Comparison of ENCODE assay signal across 8 cellular contexts in genomic region chr11:6703247-6704063, GRCh38. TPM values are rescaled to one million over a fixed set of nuclear protein-coding genes. Genes with fewer than 3 reads are reported as not detected.
A peak's percentile ranks its signal among the peaks of the same experiment; 100 is the strongest.
DNase-seq lines count a peak whose midpoint lies in the region; ATAC-seq, FAIRE-seq and TF ChIP-seq lines count a peak whose summit lies in the region.

No MANE protein-coding gene starts in this region.

- no peak overlapping the region for H3K4me3 Mint-ChIP-seq in progenitor cell of endocrine pancreas (ENCODE audit: low read depth)

- H3K27me3 Mint-ChIP-seq in progenitor cell of endocrine pancreas, result no peaks in the 10 kb centered on the region

- no peak overlapping the region for H3K27ac ChIP-seq in C4-2B
- no peak overlapping the region for H3K27ac ChIP-seq in cardiac muscle cell

- no peak for ATAC-seq in GM18520 (IDR thresholded peaks at IDR 0.05; ENCODE audit: unreplicated experiment)

- H3K4me1 Mint-ChIP-seq in progenitor cell of endocrine pancreas (ENCODE audit: low read depth), result peaks cover 5% of the 10 kb centered on the region

- no peaks in the 10 kb centered on the region for H3K9me3 ChIP-seq in cardiac muscle cell (ENCODE audit: low read depth)

- H3K9me3 Mint-ChIP-seq in progenitor cell of endocrine pancreas (ENCODE audit: low read depth), result no peaks in the 10 kb centered on the region

- FAIRE-seq in GM19239 (lab: Jason Lieb, UNC), result peak; percentile 49

- H3K27ac Mint-ChIP-seq in progenitor cell of endocrine pancreas, result no peak overlapping the region

- no peaks in the 10 kb centered on the region for H3K36me3 ChIP-seq in cardiac muscle cell

- no peak overlapping the region for H3K4me3 ChIP-seq in cardiac muscle cell

- DNase-seq in GM19239 (ENCODE audit: insufficient read length, low spot score), result no peak
- DNase-seq in NCI-H460 (ENCODE audit: extremely low read depth, low read depth), result peak; percentile 72
- peak; percentile 22 for DNase-seq in activated naive CD4-positive, alpha-beta T cell treated with anti-CD3 and anti-CD28 coated beads, Interleukin-2, amount 50 U/mL, for 16 hours
- peak; percentile 58 to 86 for DNase-seq in cardiac muscle cell (ENCODE audit: low read depth in 1 of 2, low spot score in 1 of 2)
- no peak for DNase-seq in progenitor cell of endocrine pancreas (ENCODE audit: low spot score, unreplicated experiment)
- no peak for DNase-seq in central memory CD4-positive, alpha-beta T cell

- H3K4me1 ChIP-seq in cardiac muscle cell (ENCODE audit: low read depth), result no peaks in the 10 kb centered on the region

- no peaks in the 10 kb centered on the region for H3K36me3 Mint-ChIP-seq in progenitor cell of endocrine pancreas (ENCODE audit: insufficient read depth)

- TF ChIP-seq CTCF in C4-2B (conservative IDR thresholded peaks at IDR 0.05), result peak; percentile 87
- TF ChIP-seq CTCF in cardiac muscle cell (IDR thresholded peaks at IDR 0.05; ENCODE audit: low read depth, low read length), result peak; percentile 60
- peak; percentile 64 for TF ChIP-seq CTCF in progenitor cell of endocrine pancreas (IDR thresholded peaks at IDR 0.05; ENCODE audit: unreplicated experiment)

- H3K27me3 ChIP-seq in cardiac muscle cell, result peaks cover 4% of the 10 kb centered on the region

RNA-seq across cellular contexts. Expression of gene MRPL17, which starts 20.3 kb away (rescaled TPM):
- total RNA-seq in NCI-H460 (2014; rRNA removed; shearing (Covaris generic)), result 34.3 and 35.8 TPM in 2 replicates
- 1,075 and 1,287 TPM in 2 replicates for polyA plus RNA-seq in NCI-H460 (2014; cell fraction: nucleus; rRNA removed)
- 52.1 and 100 TPM in 2 replicates for total RNA-seq in cardiac muscle cell
- polyA plus RNA-seq in cardiac muscle cell, result 62.1 and 108 TPM in 2 replicates
- 36.5 and 41.3 TPM in 2 replicates for total RNA-seq in progenitor cell of endocrine pancreas

RNA-seq across cellular contexts. Expression of gene DCHS1, which starts 47.8 kb away (rescaled TPM):
- 0.07 and 0.14 TPM in 2 replicates for total RNA-seq in NCI-H460 (2014; rRNA removed; shearing (Covaris generic))
- 0.04 and 0.37 TPM in 2 replicates for polyA plus RNA-seq in NCI-H460 (2014; cell fraction: nucleus; rRNA removed)
- total RNA-seq in cardiac muscle cell (45.8 and 60.2 TPM in 2 replicates), progenitor cell of endocrine pancreas (54.7 and 61.4 TPM in 2 replicates)
- 16.0 and 19.8 TPM in 2 replicates for polyA plus RNA-seq in cardiac muscle cell

Comparison
In these comparisons a context has a peak if more than half of its experiments do, and no peak if none do; other contexts are left out.
1. DNase-seq: peak in NCI-H460 (single experiment), activated naive CD4-positive, alpha-beta T cell treated with anti-CD3 and anti-CD28 coated beads, Interleukin-2, amount 50 U/mL, for 16 hours (single experiment) and cardiac muscle cell (2 of 2); none in GM19239 (single experiment), progenitor cell of endocrine pancreas (single experiment) and central memory CD4-positive, alpha-beta T cell (single experiment).
2. RNA of gene DCHS1, which starts 47.8 kb away (total RNA-seq): 54.7 to 61.4 TPM in progenitor cell of endocrine pancreas and 45.8 to 60.2 TPM in cardiac muscle cell; 0.07 to 0.14 TPM in NCI-H460; every median in the first group is over 10 times any median in the second.
3. Peak in every context shown above with its lines, with median percentiles within 50 percentile points of each other: CTCF ChIP-seq.